ENCODE assay signal across 1 cellular context in genomic region chr7:130925136-130925794, GRCh38.
TF ChIP-seq lines count a peak whose summit lies in the region.

No MANE protein-coding gene starts in this region.

TF ChIP-seq in K562, 482 proteins besides CTCF, POLR2A, EP300 and RAD21 (continued from another document and continues in another):
- TF ChIP-seq ZBTB12 (CRISPR knock-in tag; IDR thresholded peaks at IDR 0.05) (no peak), MGA (IDR thresholded peaks at IDR 0.05) (no peak), SRSF9 (IDR thresholded peaks at IDR 0.05; ENCODE audit: borderline replicate concordance, low read depth, low read length) (no peak), HCFC1 (IDR thresholded peaks at IDR 0.05; ENCODE audit: low read depth, low read length) (no peak), HMBOX1 (IDR thresholded peaks at IDR 0.05) (peak; percentile 43; the same call in 1 of the 2 replicates), ZNF398 (CRISPR knock-in tag; IDR thresholded peaks at IDR 0.05) (no peak), FOXA3 (CRISPR knock-in tag; conservative IDR thresholded peaks at IDR 0.05 in 1 of 2, IDR thresholded peaks at IDR 0.05 in 1 of 2) (peak in 1 of 2 experiments; percentile 69; a peak in 1 of 4 replicates), ZNF445 (CRISPR knock-in tag; IDR thresholded peaks at IDR 0.05; ENCODE audit: low read depth) (no peak), GATAD2B (IDR thresholded peaks at IDR 0.05; ENCODE audit: borderline replicate concordance) (peak; percentile 18; the same call in 1 of the 2 replicates), MEF2D (tag; conservative IDR thresholded peaks at IDR 0.05; ENCODE audit: low read depth) (no peak), HDAC1 (IDR thresholded peaks at IDR 0.05) (peak in 1 of 2 experiments; percentile 66; a peak in 1 of 4 replicates), TCF7 (IDR thresholded peaks at IDR 0.05; ENCODE audit: borderline replicate concordance) (no peak), PML (IDR thresholded peaks at IDR 0.05; ENCODE audit: low read length) (no peak), PRMT5 (CRISPR knock-in tag; IDR thresholded peaks at IDR 0.05) (no peak), HDAC2 (IDR thresholded peaks at IDR 0.05) (0 out of 2 replicates have a peak, but pooled peaks have one; percentile 21), CEBPG (CRISPR knock-in tag; IDR thresholded peaks at IDR 0.05) (no peak), CEBPG (tag; conservative IDR thresholded peaks at IDR 0.05 in 1 of 2, IDR thresholded peaks at IDR 0.05 in 1 of 2) (no peak), EHMT2 (IDR thresholded peaks at IDR 0.05) (no peak), CREBBP (IDR thresholded peaks at IDR 0.05; ENCODE audit: low read depth, low read length) (no peak), ZNF175 (CRISPR knock-in tag; IDR thresholded peaks at IDR 0.05; ENCODE audit: low read depth) (no peak), CCAR2 (IDR thresholded peaks at IDR 0.05; ENCODE audit: low read depth, low read length) (no peak), SOX6 (IDR thresholded peaks at IDR 0.05) (0 out of 2 replicates have a peak, but pooled peaks have one; percentile 27), VEZF1 (CRISPR knock-in tag; IDR thresholded peaks at IDR 0.05) (no peak), EGR1 (conservative IDR thresholded peaks at IDR 0.05) (no peak), KAT2B (IDR thresholded peaks at IDR 0.05; ENCODE audit: low read depth, low read length) (no peak), RBM14 (IDR thresholded peaks at IDR 0.05; ENCODE audit: borderline replicate concordance, insufficient read depth, low read depth, low read length) (no peak), ZNF408 (CRISPR knock-in tag; IDR thresholded peaks at IDR 0.05; ENCODE audit: low read depth) (no peak), FOSL1 (tag; conservative IDR thresholded peaks at IDR 0.05) (no peak), CEBPZ (IDR thresholded peaks at IDR 0.05; ENCODE audit: borderline replicate concordance, low read depth, low read length) (no peak)
- TF ChIP-seq, protein P1, sequence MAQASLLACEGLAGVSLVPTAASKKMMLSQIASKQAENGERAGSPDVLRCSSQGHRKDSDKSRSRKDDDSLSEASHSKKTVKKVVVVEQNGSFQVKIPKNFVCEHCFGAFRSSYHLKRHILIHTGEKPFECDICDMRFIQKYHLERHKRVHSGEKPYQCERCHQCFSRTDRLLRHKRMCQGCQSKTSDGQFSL (CRISPR knock-in tag; IDR thresholded peaks at IDR 0.05): no peak
- TF ChIP-seq, protein P1 (tag; IDR thresholded peaks at IDR 0.05): no peak
